5 cellular contexts compared by ENCODE assay signal in the genomic region with DNA sequence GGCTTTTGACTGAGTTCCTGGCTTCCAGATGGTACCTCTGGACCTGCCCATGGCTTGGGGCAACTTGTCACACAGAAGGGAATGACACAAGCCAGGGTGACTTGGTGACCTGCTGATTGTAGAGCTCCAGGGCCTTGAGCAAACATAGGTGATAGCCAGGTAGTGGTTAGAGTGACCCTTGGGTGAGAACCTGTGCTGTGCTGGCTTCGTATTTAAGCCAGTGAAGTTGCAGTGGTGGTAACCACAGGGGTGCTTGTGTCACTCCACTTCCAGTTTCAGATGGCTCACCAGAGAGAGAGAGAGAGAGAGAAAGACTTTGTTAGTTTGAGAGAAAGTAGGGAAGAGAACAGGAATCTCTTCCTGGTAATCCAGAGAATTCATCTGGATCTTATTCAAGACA.
"Had no signal": no experiment of that assay in that cellular context is flagged by ENCODE, and none has a peak within 500 bp of the region (broad histone marks: within the 10 kb centered on the region; RNA-seq: fewer than 3 reads in every experiment).

No MANE protein-coding gene starts in this region.

- DNase-seq: IMR-90, KBM-7 had no signal

- H3K4me3 ChIP-seq: K562 had no signal

- H3K27ac ChIP-seq: HL-60 had no signal

- ATAC-seq: HepG2, K562 had no signal
